8 cellular contexts compared by ENCODE assay signal in genomic region chr2:113602040-113602769, GRCh38. TPM values are rescaled to one million over a fixed set of nuclear protein-coding genes. Genes with fewer than 3 reads are reported as not detected.
DNase-seq lines count a peak whose midpoint lies in the region; ATAC-seq and TF ChIP-seq lines count a peak whose summit lies in the region.
"Not testable (repeated sequence)": the region's sequence is repeated elsewhere in the genome, so short reads cannot be mapped to it uniquely, and the experiment has no call there.

No MANE protein-coding gene starts in this region.

- H3K9me3 Mint-ChIP-seq in activated naive CD4-positive, alpha-beta T cell treated with anti-CD3 and anti-CD28 coated beads, Interleukin-2, amount 50 U/mL, for 72 hours = not testable (repeated sequence)

- H3K4me1 ChIP-seq in esophagus squamous epithelium, left lung, gastrocnemius medialis, upper lobe of left lung: not testable (repeated sequence)

- not testable (repeated sequence) for H3K36me3 ChIP-seq in esophagus squamous epithelium, left lung, gastrocnemius medialis, upper lobe of left lung

- ATAC-seq in activated naive CD4-positive, alpha-beta T cell treated with anti-CD3 and anti-CD28 coated beads, Interleukin-2, amount 50 U/mL, for 72 hours; left lung; gastrocnemius medialis; upper lobe of left lung (ENCODE audit: low FRiP score in 2 of 2): not testable (repeated sequence)

- intact Hi-C loops in esophagus squamous epithelium (cut with DNase I); left lung (cut with DNase I): not testable (repeated sequence)
- intact Hi-C loops in gastrocnemius medialis (cut with DNase I; ENCODE audit: low total_unique reads) = loop anchor here (5.0 kb wide), 1 partner anchor 155 kb away; the partner anchor contains the start of gene SLC35F5

- H3K27ac Mint-ChIP-seq in activated naive CD4-positive, alpha-beta T cell treated with anti-CD3 and anti-CD28 coated beads, Interleukin-2, amount 50 U/mL, for 72 hours = not testable (repeated sequence)

- H3K27ac ChIP-seq in esophagus squamous epithelium, left lung, gastrocnemius medialis, upper lobe of left lung: not testable (repeated sequence)

- in situ Hi-C loops in gastrocnemius medialis (cut with MboI; ENCODE audit: low sequenced_read_pairs in 4 of 4) = not testable (repeated sequence)

- TF ChIP-seq POLR2A in esophagus squamous epithelium (IDR thresholded peaks at IDR 0.05); gastrocnemius medialis (IDR thresholded peaks at IDR 0.05); upper lobe of left lung (IDR thresholded peaks at IDR 0.05): not testable (repeated sequence)

- H3K27me3 ChIP-seq in esophagus squamous epithelium, left lung, gastrocnemius medialis, upper lobe of left lung: not testable (repeated sequence)

- H3K4me3 ChIP-seq in GM12864 (ENCODE audit: low read depth, low read length) = peak overlapping the region; percentile 62
- not testable (repeated sequence) for H3K4me3 ChIP-seq in Jurkat, Clone E6-1 (ENCODE audit: low read length); esophagus squamous epithelium; left lung; gastrocnemius medialis; upper lobe of left lung

- TF ChIP-seq CTCF in GM12864 (IDR thresholded peaks at IDR 0.05; ENCODE audit: low read depth, low read length, missing control alignments) (peak; percentile 63), esophagus squamous epithelium (IDR thresholded peaks at IDR 0.05) (peak in 5 of 6 experiments; percentile 7 to 74 (median 59)), left lung (IDR thresholded peaks at IDR 0.05) (peak; percentile 28 to 43), gastrocnemius medialis (IDR thresholded peaks at IDR 0.05 in 4 of 5, conservative IDR thresholded peaks at IDR 0.05 in 1 of 5) (peak in 3 of 5 experiments; percentile 41 to 69 (median 44)), upper lobe of left lung (IDR thresholded peaks at IDR 0.05) (peak; percentile 45 to 91 (median 75))

- DNase-seq in GM12864 (ENCODE audit: low read depth) = peak; percentile 76
- peak; percentile 33 for DNase-seq in Jurkat, Clone E6-1 (ENCODE audit: low read depth, low spot score)
- DNase-seq in T-helper 9 cell = peak; percentile 36
- DNase-seq in activated naive CD4-positive, alpha-beta T cell treated with anti-CD3 and anti-CD28 coated beads, Interleukin-2, amount 50 U/mL, for 72 hours (ENCODE audit: low spot score in 2 of 2) = peak; percentile 73 to 86
- DNase-seq in esophagus squamous epithelium (lab: John Stamatoyannopoulos, UW) = not testable (repeated sequence)
- DNase-seq in left lung = peak; percentile 49 to 87
- DNase-seq in gastrocnemius medialis = peak in 1 of 2 donors; percentile 34
- DNase-seq in upper lobe of left lung = peak; percentile 49 to 95

- not testable (repeated sequence) for H3K9me3 ChIP-seq in esophagus squamous epithelium, left lung, gastrocnemius medialis, upper lobe of left lung

- WGBS in esophagus squamous epithelium, 2 donors = 94 to 95% methylated on average over 8 to 18 of the region's 51 CpGs
- whole genome bisulfite sequencing in upper lobe of left lung, 2 donors = 89 to 100% methylated on average over 13 to 51 of the region's 51 CpGs

- TF ChIP-seq EP300 in upper lobe of left lung (IDR thresholded peaks at IDR 0.05) = not testable (repeated sequence)

- H3K36me3 Mint-ChIP-seq in activated naive CD4-positive, alpha-beta T cell treated with anti-CD3 and anti-CD28 coated beads, Interleukin-2, amount 50 U/mL, for 72 hours = not testable (repeated sequence)

RNA-seq across cellular contexts. Expression of gene RABL2A, which starts 24.9 kb away (rescaled TPM):
- 20.4 TPM for polyA plus RNA-seq in Jurkat, Clone E6-1 (2012; ENCODE audit: insufficient read depth, insufficient read length)
- 1 to 10 TPM; 4.3 to 8.1 TPM for total RNA-seq in activated naive CD4-positive, alpha-beta T cell treated with anti-CD3 and anti-CD28 coated beads, Interleukin-2, amount 50 U/mL, for 72 hours
- total RNA-seq in esophagus squamous epithelium (10 to 100 TPM in 1 of 4 donors, 1 to 10 TPM in 3; 3.1 to 14.7 (median 4.9) TPM), left lung (10 to 100 TPM; 15.7 to 20.0 TPM), gastrocnemius medialis (1 to 10 TPM; 1.2 to 5.2 (median 2.7) TPM), upper lobe of left lung (10 to 100 TPM; 16.3 to 61.8 (median 23.0) TPM)
